ENCODE assay signal across 1 cellular context in the genomic region with DNA sequence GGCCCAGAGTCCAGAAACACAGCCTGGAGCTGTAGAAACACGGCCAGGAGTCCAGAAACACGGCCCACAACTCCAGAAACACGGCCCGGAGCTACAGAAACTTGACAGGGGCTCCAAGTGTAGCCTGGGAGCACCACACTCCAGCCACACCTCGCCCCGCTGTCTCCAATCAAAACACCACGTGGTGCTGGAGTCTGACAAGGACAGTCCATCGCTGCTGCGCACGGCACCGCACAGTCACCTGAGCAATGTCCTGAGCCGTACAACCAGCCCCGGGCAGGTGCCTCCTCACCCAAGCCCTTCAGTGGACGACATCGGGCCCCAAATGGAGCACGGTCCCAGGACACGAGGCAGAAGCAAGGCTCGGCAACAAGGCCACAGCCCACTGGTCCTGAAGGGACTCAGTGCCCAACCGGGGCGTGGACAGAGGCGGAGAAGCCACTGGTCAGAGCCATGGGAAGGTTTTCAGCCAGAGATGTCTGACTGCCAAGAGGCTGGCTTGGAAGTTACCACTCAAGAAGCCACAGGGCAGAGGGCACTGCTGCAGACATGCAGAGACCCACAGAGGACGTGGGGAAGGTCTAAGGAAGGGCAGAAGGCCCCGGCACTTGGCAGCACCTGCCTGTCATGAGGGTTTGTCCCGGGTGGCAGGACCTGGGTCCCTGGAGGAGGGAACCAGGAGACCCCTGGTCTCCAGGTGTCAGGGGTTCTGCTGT.
TF ChIP-seq lines count a peak whose summit lies in the region.

No MANE protein-coding gene starts in this region.

TF ChIP-seq in IMR-90, 13 proteins besides CTCF, POLR2A, EP300 and RAD21 (continued from another document):
- no peak for TF ChIP-seq RCOR1 (IDR thresholded peaks at IDR 0.05; ENCODE audit: insufficient replicate concordance, low read length)
- TF ChIP-seq, protein P1, sequence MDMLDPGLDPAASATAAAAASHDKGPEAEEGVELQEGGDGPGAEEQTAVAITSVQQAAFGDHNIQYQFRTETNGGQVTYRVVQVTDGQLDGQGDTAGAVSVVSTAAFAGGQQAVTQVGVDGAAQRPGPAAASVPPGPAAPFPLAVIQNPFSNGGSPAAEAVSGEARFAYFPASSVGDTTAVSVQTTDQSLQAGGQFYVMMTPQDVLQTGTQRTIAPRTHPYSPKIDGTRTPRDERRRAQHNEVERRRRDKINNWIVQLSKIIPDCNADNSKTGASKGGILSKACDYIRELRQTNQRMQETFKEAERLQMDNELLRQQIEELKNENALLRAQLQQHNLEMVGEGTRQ (IDR thresholded peaks at IDR 0.05; ENCODE audit: low read depth, low read length): no peak
- no peak for TF ChIP-seq NFE2L2 (IDR thresholded peaks at IDR 0.05; ENCODE audit: low read depth, low read length)
- no peak for TF ChIP-seq FOS (IDR thresholded peaks at IDR 0.05; ENCODE audit: low read depth, low read length)
- no peak for TF ChIP-seq CHD1 (IDR thresholded peaks at IDR 0.05; ENCODE audit: low read depth, low read length)
- TF ChIP-seq SMC3 (IDR thresholded peaks at IDR 0.05; ENCODE audit: low read depth, low read length): no peak
- TF ChIP-seq RFX5 (IDR thresholded peaks at IDR 0.05; ENCODE audit: low read depth, low read length): no peak
- no peak for TF ChIP-seq MAZ (IDR thresholded peaks at IDR 0.05; ENCODE audit: borderline replicate concordance, low read depth, low read length)
